Comparison of ENCODE assay signal across 1 cellular context in the genomic region with DNA sequence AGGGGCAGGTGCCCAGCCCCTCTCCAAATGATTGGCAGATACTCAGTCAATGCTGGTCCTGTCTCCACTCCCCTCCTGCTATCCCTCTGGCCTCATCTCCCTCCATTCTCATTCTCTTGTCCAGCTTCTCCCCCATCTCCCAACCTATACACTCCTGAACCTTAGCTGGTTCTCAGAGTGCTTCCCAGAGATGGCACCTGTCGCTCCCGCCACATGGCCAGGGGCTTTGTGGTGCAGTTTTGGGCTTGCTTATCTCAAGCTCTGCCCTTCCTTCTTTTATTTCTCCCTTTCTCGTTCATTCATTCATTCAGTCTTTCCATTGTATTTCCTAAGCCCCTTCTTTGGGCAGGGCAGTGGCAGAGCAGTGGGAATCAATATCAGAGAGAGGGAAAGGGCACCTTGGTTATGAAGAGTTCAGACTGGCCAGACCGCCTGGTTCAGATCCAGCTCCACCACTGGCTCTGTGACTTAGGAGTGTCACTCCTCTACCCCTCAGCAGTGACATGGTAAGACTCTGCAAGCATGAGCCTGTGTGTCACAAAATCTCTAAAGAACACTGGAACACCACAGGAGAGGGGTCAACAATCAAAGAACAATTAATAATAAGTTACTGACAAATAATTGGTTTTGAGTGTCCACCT.
TF ChIP-seq lines count a peak whose summit lies in the region.

No MANE protein-coding gene starts in this region.

TF ChIP-seq in IMR-90, 13 proteins besides CTCF, POLR2A, EP300 and RAD21:
- TF ChIP-seq MAFK (IDR thresholded peaks at IDR 0.05; ENCODE audit: low read depth, low read length), result no peak
- TF ChIP-seq RFX5 (IDR thresholded peaks at IDR 0.05; ENCODE audit: low read depth, low read length), result no peak
